3 cellular contexts compared by ENCODE assay signal in genomic region chr9:95407524-95407923, GRCh38.
TF ChIP-seq lines count a peak whose summit lies in the region.

No MANE protein-coding gene starts in this region.

TF ChIP-seq in GM23338, 12 proteins besides CTCF, POLR2A, EP300 and RAD21 (continued from another document and continues in another):
- no peak for TF ChIP-seq ETS1 (IDR thresholded peaks at IDR 0.05)
- TF ChIP-seq, protein P1, sequence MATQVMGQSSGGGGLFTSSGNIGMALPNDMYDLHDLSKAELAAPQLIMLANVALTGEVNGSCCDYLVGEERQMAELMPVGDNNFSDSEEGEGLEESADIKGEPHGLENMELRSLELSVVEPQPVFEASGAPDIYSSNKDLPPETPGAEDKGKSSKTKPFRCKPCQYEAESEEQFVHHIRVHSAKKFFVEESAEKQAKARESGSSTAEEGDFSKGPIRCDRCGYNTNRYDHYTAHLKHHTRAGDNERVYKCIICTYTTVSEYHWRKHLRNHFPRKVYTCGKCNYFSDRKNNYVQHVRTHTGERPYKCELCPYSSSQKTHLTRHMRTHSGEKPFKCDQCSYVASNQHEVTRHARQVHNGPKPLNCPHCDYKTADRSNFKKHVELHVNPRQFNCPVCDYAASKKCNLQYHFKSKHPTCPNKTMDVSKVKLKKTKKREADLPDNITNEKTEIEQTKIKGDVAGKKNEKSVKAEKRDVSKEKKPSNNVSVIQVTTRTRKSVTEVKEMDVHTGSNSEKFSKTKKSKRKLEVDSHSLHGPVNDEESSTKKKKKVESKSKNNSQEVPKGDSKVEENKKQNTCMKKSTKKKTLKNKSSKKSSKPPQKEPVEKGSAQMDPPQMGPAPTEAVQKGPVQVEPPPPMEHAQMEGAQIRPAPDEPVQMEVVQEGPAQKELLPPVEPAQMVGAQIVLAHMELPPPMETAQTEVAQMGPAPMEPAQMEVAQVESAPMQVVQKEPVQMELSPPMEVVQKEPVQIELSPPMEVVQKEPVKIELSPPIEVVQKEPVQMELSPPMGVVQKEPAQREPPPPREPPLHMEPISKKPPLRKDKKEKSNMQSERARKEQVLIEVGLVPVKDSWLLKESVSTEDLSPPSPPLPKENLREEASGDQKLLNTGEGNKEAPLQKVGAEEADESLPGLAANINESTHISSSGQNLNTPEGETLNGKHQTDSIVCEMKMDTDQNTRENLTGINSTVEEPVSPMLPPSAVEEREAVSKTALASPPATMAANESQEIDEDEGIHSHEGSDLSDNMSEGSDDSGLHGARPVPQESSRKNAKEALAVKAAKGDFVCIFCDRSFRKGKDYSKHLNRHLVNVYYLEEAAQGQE (IDR thresholded peaks at IDR 0.05; ENCODE audit: unreplicated experiment) = no peak

TF ChIP-seq in HEK293, 187 proteins besides CTCF, POLR2A, EP300 and RAD21:
- TF ChIP-seq, protein P2, sequence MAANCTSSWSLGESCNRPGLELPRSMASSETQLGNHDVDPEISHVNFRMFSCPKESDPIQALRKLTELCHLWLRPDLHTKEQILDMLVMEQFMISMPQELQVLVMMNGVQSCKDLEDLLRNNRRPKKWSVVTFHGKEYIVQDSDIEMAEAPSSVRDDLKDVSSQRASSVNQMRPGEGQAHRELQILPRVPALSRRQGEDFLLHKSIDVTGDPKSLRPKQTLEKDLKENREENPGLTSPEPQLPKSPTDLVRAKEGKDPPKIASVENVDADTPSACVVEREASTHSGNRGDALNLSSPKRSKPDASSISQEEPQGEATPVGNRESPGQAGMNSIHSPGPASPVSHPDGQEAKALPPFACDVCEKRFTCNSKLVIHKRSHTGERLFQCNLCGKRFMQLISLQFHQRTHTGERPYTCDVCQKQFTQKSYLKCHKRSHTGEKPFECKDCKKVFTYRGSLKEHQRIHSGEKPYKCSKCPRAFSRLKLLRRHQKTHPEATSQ (tag by site-specific recombination; IDR thresholded peaks at IDR 0.05) = no peak
- TF ChIP-seq ZFP41 (tag by site-specific recombination; IDR thresholded peaks at IDR 0.05; ENCODE audit: borderline replicate concordance) (no peak), ZNF366 (tag by site-specific recombination; conservative IDR thresholded peaks at IDR 0.05) (peak; percentile 73)

TF ChIP-seq in K562, 482 proteins besides CTCF, POLR2A, EP300 and RAD21:
- TF ChIP-seq, protein P3, sequence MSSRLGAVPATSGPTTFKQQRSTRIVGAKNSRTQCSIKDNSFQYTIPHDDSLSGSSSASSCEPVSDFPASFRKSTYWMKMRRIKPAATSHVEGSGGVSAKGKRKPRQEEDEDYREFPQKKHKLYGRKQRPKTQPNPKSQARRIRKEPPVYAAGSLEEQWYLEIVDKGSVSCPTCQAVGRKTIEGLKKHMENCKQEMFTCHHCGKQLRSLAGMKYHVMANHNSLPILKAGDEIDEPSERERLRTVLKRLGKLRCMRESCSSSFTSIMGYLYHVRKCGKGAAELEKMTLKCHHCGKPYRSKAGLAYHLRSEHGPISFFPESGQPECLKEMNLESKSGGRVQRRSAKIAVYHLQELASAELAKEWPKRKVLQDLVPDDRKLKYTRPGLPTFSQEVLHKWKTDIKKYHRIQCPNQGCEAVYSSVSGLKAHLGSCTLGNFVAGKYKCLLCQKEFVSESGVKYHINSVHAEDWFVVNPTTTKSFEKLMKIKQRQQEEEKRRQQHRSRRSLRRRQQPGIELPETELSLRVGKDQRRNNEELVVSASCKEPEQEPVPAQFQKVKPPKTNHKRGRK (tag; IDR thresholded peaks at IDR 0.05) = peak; percentile 74
- TF ChIP-seq SIN3B (IDR thresholded peaks at IDR 0.05; ENCODE audit: low read depth) = no peak
TF ChIP-seq in K562: peak in this region for 1.
